ENCODE assay signal across 14 cellular contexts in genomic region chr5:135660826-135661555, GRCh38.
DNase-seq lines count a peak whose midpoint lies in the region; ATAC-seq, FAIRE-seq and TF ChIP-seq lines count a peak whose summit lies in the region.
"Had no signal": no experiment of that assay in that cellular context is flagged by ENCODE, and none has a peak within 500 bp of the region (broad histone marks: within the 10 kb centered on the region; RNA-seq: fewer than 3 reads in every experiment).

No MANE protein-coding gene starts in this region.

- no peak for TF ChIP-seq EP300 in suprapubic skin (IDR thresholded peaks at IDR 0.05)

- H3K27ac ChIP-seq in RWPE2 (ENCODE audit: poor library complexity, severe bottlenecking), result no peak overlapping the region
- H3K27ac ChIP-seq in suprapubic skin, result peak overlapping the region; percentile 1
- H3K27ac ChIP-seq: gastroesophageal sphincter, SK-N-MC had no signal

- H3K9me3 Mint-ChIP-seq in activated CD4-positive, alpha-beta memory T cell treated with anti-CD3 and anti-CD28 coated beads, Interleukin-2, amount 10 ng/mL, durations not matched to agents 7 days and 5 days, result peaks cover 11% of the 10 kb centered on the region

- no peaks in the 10 kb centered on the region for H3K36me3 Mint-ChIP-seq in activated CD4-positive, alpha-beta memory T cell treated with anti-CD3 and anti-CD28 coated beads, Interleukin-2, amount 10 ng/mL, durations not matched to agents 7 days and 5 days (ENCODE audit: low read depth)

- CTCF ChIA-PET in activated CD4-positive, alpha-beta memory T cell treated with anti-CD3 and anti-CD28 coated beads, Interleukin-2, amount 10 ng/mL, durations not matched to agents 7 days and 5 days (lab: Charles Lee), result interaction anchor here (0.9 kb wide), 1 partner anchor 199 kb away, joined by 3 read pairs; no protein-coding TSS in a partner anchor

- TF ChIP-seq CTCF in RWPE2 (IDR thresholded peaks at IDR 0.05; ENCODE audit: poor library complexity, severe bottlenecking) (no peak), suprapubic skin (IDR thresholded peaks at IDR 0.05) (no peak)

- H3K27me3 ChIP-seq in RWPE2 (ENCODE audit: insufficient read depth, poor library complexity, severe bottlenecking) (no peaks in the 10 kb centered on the region), suprapubic skin (no peaks in the 10 kb centered on the region)
- H3K27me3 ChIP-seq: gastroesophageal sphincter had no signal

- TF ChIP-seq POLR2A in suprapubic skin (IDR thresholded peaks at IDR 0.05) (no peak), GM12891 (IDR thresholded peaks at IDR 0.05; ENCODE audit: low read depth, low read length) (no peak)

- WGBS in suprapubic skin, result 24% methylated on average over 3 of the region's 3 CpGs

- peak; percentile 63 for DNase-seq in NCI-H2171 treated with DMSO at 0.1 percent for 48 hours (lab: John Stamatoyannopoulos, UW)
- DNase-seq in NCI-H2171 (lab: John Stamatoyannopoulos, UW), result no peak
- no peak for DNase-seq in RWPE2 (ENCODE audit: low spot score)
- peak; percentile 17 for DNase-seq in iPS-NIHi11 (ENCODE audit: low spot score)
- no peak for DNase-seq in suprapubic skin (ENCODE audit: low spot score in 2 of 2)
- no peak for DNase-seq in activated naive CD4-positive, alpha-beta T cell treated with anti-CD3 and anti-CD28 coated beads, Interleukin-2, amount 50 U/mL, for 16 hours
- DNase-seq in GM12891 (ENCODE audit: insufficient read length, low spot score), result no peak
- no peak for DNase-seq in activated CD4-positive, alpha-beta memory T cell treated with anti-CD3 and anti-CD28 coated beads, Interleukin-2, amount 10 ng/mL, durations not matched to agents 7 days and 5 days
- DNase-seq: activated naive CD8-positive, alpha-beta T cell treated with anti-CD3 and anti-CD28 coated beads, Interleukin-2, amount 50 U/mL, for 24 hours; activated T-cell treated with anti-CD3 and anti-CD28 coated beads for 4 hours; left ventricle myocardium superior had no signal

- peak; percentile 45; the same call in 2 of the 3 replicates for ATAC-seq in RWPE2 (ENCODE audit: low read depth)
- ATAC-seq: activated CD4-positive, CD25-positive, alpha-beta regulatory T cell treated with anti-CD3 and anti-CD28 coated beads, Interleukin-2, amount 50 U/mL, for 24 hours; activated naive CD8-positive, alpha-beta T cell treated with anti-CD3 and anti-CD28 coated beads, Interleukin-2, amount 50 U/mL, for 24 hours; gastroesophageal sphincter; left ventricle myocardium superior had no signal

- no peak overlapping the region for H3K27ac Mint-ChIP-seq in activated CD4-positive, alpha-beta memory T cell treated with anti-CD3 and anti-CD28 coated beads, Interleukin-2, amount 10 ng/mL, durations not matched to agents 7 days and 5 days
- H3K27ac Mint-ChIP-seq: activated naive CD8-positive, alpha-beta T cell treated with anti-CD3 and anti-CD28 coated beads, Interleukin-2, amount 50 U/mL, for 24 hours had no signal

- H3K36me3 ChIP-seq in RWPE2 (ENCODE audit: low read depth) (no peaks in the 10 kb centered on the region), suprapubic skin (no peaks in the 10 kb centered on the region)
- H3K36me3 ChIP-seq: gastroesophageal sphincter had no signal

- H3K4me3 ChIP-seq in RWPE2 (ENCODE audit: severe bottlenecking) (no peak overlapping the region), suprapubic skin (no peak overlapping the region)
- H3K4me3 ChIP-seq: gastroesophageal sphincter, SK-N-MC had no signal

- H3K4me1 ChIP-seq in RWPE2 (ENCODE audit: insufficient read depth, poor library complexity, severe bottlenecking) (no peaks in the 10 kb centered on the region), suprapubic skin (peaks cover 29% of the 10 kb centered on the region)
- H3K4me1 ChIP-seq: gastroesophageal sphincter had no signal

- POLR2A ChIA-PET in activated CD4-positive, alpha-beta memory T cell treated with anti-CD3 and anti-CD28 coated beads, Interleukin-2, amount 10 ng/mL, durations not matched to agents 7 days and 5 days (lab: Charles Lee), result no interaction called here

- H3K27me3 Mint-ChIP-seq in activated CD4-positive, alpha-beta memory T cell treated with anti-CD3 and anti-CD28 coated beads, Interleukin-2, amount 10 ng/mL, durations not matched to agents 7 days and 5 days, result peaks cover 3% of the 10 kb centered on the region

- H3K9me3 ChIP-seq in RWPE2 (ENCODE audit: severe bottlenecking) (peaks cover 2% of the 10 kb centered on the region), suprapubic skin (no peaks in the 10 kb centered on the region)

- H3K4me3 Mint-ChIP-seq in activated CD4-positive, alpha-beta memory T cell treated with anti-CD3 and anti-CD28 coated beads, Interleukin-2, amount 10 ng/mL, durations not matched to agents 7 days and 5 days, result no peak overlapping the region
- H3K4me3 Mint-ChIP-seq: activated naive CD8-positive, alpha-beta T cell treated with anti-CD3 and anti-CD28 coated beads, Interleukin-2, amount 50 U/mL, for 24 hours had no signal

- H3K4me1 Mint-ChIP-seq in activated CD4-positive, alpha-beta memory T cell treated with anti-CD3 and anti-CD28 coated beads, Interleukin-2, amount 10 ng/mL, durations not matched to agents 7 days and 5 days, result no peaks in the 10 kb centered on the region
- H3K4me1 Mint-ChIP-seq: activated naive CD8-positive, alpha-beta T cell treated with anti-CD3 and anti-CD28 coated beads, Interleukin-2, amount 50 U/mL, for 24 hours had no signal

- no peak for FAIRE-seq in GM12891 (lab: Jason Lieb, UNC)

TF ChIP-seq in GM12891, 5 proteins besides CTCF, POLR2A, EP300 and RAD21:
- no peak for TF ChIP-seq POU2F2 (IDR thresholded peaks at IDR 0.05; ENCODE audit: low read depth, low read length)
- TF ChIP-seq SPI1 (IDR thresholded peaks at IDR 0.05; ENCODE audit: low read depth, low read length), result no peak
- no peak for TF ChIP-seq POLR2AphosphoS5 (IDR thresholded peaks at IDR 0.05; ENCODE audit: low read depth, low read length)
- no peak for TF ChIP-seq PAX5 (IDR thresholded peaks at IDR 0.05; ENCODE audit: insufficient read depth, low read length, severe bottlenecking)
- no peak for TF ChIP-seq TAF1 (IDR thresholded peaks at IDR 0.05; ENCODE audit: low read depth, low read length)

Comparison
In these comparisons a context has a peak if more than half of its experiments do, and no peak if none do; other contexts are left out.
1. DNase-seq: peak in NCI-H2171 treated with DMSO at 0.1 percent for 48 hours (single experiment) and iPS-NIHi11 (single experiment); none in NCI-H2171 (single experiment), RWPE2 (single experiment), suprapubic skin (0 of 2), activated naive CD4-positive, alpha-beta T cell treated with anti-CD3 and anti-CD28 coated beads, Interleukin-2, amount 50 U/mL, for 16 hours (single experiment), GM12891 (single experiment) and activated CD4-positive, alpha-beta memory T cell treated with anti-CD3 and anti-CD28 coated beads, Interleukin-2, amount 10 ng/mL, durations not matched to agents 7 days and 5 days (single experiment).